7 cellular contexts compared by ENCODE assay signal in the genomic region with DNA sequence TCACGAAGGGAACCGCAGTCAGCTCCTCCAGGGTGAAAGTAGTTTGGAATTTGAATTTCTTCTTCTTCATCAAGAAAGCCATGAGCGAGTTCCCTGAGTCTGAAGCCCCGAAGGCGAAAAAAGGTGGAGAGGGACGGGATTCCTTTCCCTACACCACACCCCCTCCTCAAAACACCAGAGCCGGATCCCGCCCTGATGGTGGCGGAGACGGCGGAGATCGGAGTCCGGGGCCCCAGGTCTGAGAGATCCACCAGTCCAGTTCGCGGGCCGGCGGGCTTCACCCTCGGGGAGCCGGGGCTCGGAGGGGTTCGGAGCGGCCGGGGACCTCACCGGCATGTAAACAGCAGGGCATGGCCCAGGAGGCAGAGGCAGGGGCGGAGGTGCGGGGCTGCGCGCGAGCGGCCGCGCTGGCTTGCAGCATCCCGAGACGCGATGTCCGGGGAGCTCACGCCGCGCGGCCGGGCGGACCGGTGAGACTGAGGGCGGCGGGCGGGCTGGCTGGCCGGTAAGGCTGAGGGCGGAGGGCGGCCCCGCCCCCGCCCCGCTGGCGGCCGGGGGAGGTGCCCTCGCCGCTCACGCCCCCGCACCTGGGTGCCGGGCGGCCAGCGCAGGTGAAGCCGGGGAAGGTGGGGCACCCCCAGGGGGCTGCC. TPM values are rescaled to one million over a fixed set of nuclear protein-coding genes. Genes with fewer than 3 reads are reported as not detected.
DNase-seq lines count a peak whose midpoint lies in the region; ATAC-seq and TF ChIP-seq lines count a peak whose summit lies in the region.

No MANE protein-coding gene starts in this region.

- in situ Hi-C loops in HAP-1 (cut with MboI; ENCODE audit: low sequenced_read_pairs), result no loop called here

- H3K9me3 Mint-ChIP-seq in glutamatergic neuron (ENCODE audit: unreplicated experiment), result peaks cover 10% of the 10 kb centered on the region

- peaks cover 12% of the 10 kb centered on the region for H3K4me1 Mint-ChIP-seq in glutamatergic neuron (ENCODE audit: low read depth, unreplicated experiment)

- DNase-seq in HAP-1 (ENCODE audit: low spot score in 2 of 2) (peak in 1 of 2 experiments; percentile 56), NB4 (ENCODE audit: low read depth) (peak; percentile 47), activated gamma-delta T cell (lab: John Stamatoyannopoulos, UW) (peak; percentile 45), glutamatergic neuron (peak; percentile 56), prostate gland (ENCODE audit: low spot score) (peak; percentile 62), SK-N-DZ (ENCODE audit: low spot score) (no peak)

- intact Hi-C loops in prostate gland (cut with DNase I), result loop anchor here (5.0 kb wide), 2 partner anchors 38 to 57 kb away; no protein-coding TSS in a partner anchor

- H3K4me1 ChIP-seq in HAP-1 (peaks cover 23% of the 10 kb centered on the region), prostate gland (replicated peaks) (peaks cover 18% of the 10 kb centered on the region)

- H3K27ac ChIP-seq in prostate gland, result peak overlapping the region; percentile 80 to 92

- H3K4me3 ChIP-seq in HAP-1 (peak overlapping the region; percentile 79), NB4 (ENCODE audit: low read depth, low read length) (peak overlapping the region; percentile 55), prostate gland (peak overlapping the region; percentile 85 to 92)

- TF ChIP-seq POLR2A in NB4 (IDR thresholded peaks at IDR 0.05; ENCODE audit: extremely low read depth, insufficient read length), result no peak
- TF ChIP-seq POLR2A in prostate gland (IDR thresholded peaks at IDR 0.05), result peak; percentile 88

- peak overlapping the region; percentile 94 for H3K4me3 Mint-ChIP-seq in glutamatergic neuron (ENCODE audit: unreplicated experiment)

- no peaks in the 10 kb centered on the region for H3K36me3 Mint-ChIP-seq in glutamatergic neuron (ENCODE audit: unreplicated experiment)

- peak overlapping the region; percentile 64 for H3K27ac Mint-ChIP-seq in glutamatergic neuron (ENCODE audit: unreplicated experiment)

- ATAC-seq in GM18519 (IDR thresholded peaks at IDR 0.05; ENCODE audit: low FRiP score, unreplicated experiment), result peak; percentile 20

- TF ChIP-seq CTCF in NB4 (IDR thresholded peaks at IDR 0.05; ENCODE audit: low read depth, low read length) (no peak), glutamatergic neuron (IDR thresholded peaks at IDR 0.05; ENCODE audit: partially characterized antibody, unreplicated experiment) (no peak), prostate gland (IDR thresholded peaks at IDR 0.05) (no peak)

- H3K27me3 Mint-ChIP-seq in glutamatergic neuron (ENCODE audit: unreplicated experiment), result peaks cover 15% of the 10 kb centered on the region

- H3K27me3 ChIP-seq in HAP-1 (ENCODE audit: low read depth) (no peaks in the 10 kb centered on the region), prostate gland (replicated peaks; ENCODE audit: insufficient read depth) (no peaks in the 10 kb centered on the region)

- WGBS in prostate gland, result 2% methylated on average over 35 of the region's 62 CpGs

- H3K36me3 ChIP-seq in HAP-1 (replicated peaks) (no peaks in the 10 kb centered on the region; the same call in 1 of the 2 replicates), prostate gland (no peaks in the 10 kb centered on the region)

- H3K9me3 ChIP-seq in HAP-1, result no peaks in the 10 kb centered on the region
- H3K9me3 ChIP-seq in prostate gland, result no peaks in the 10 kb centered on the region

RNA-seq across cellular contexts. Expression of gene EEIG1, which starts 0.6 kb away (rescaled TPM):
- total RNA-seq in glutamatergic neuron (ENCODE audit: unreplicated experiment), result 15.8 TPM
- 10 to 100 TPM; 23.4 to 84.6 TPM for total RNA-seq in prostate gland
- polyA plus RNA-seq in SK-N-DZ (2014; cell fraction: cytosol; rRNA removed), result 2.7 and 3.0 TPM in 2 replicates
- 6.9 and 11.3 TPM in 2 replicates for polyA plus RNA-seq in SK-N-DZ (2014; cell fraction: nucleus; rRNA removed)

RNA-seq across cellular contexts. Expression of gene DPM2, which starts 42.5 kb away (rescaled TPM):
- 35.3 TPM for total RNA-seq in glutamatergic neuron (ENCODE audit: unreplicated experiment)
- total RNA-seq in prostate gland, result 10 to 100 TPM; 28.1 to 28.2 TPM
- polyA plus RNA-seq in SK-N-DZ (2014; cell fraction: cytosol; rRNA removed), result 52.5 and 55.6 TPM in 2 replicates
- 46.6 and 51.6 TPM in 2 replicates for polyA plus RNA-seq in SK-N-DZ (2014; cell fraction: nucleus; rRNA removed)

RNA-seq across cellular contexts. Expression of gene PIP5KL1, which starts 49.6 kb away (rescaled TPM):
- 11.9 TPM for total RNA-seq in glutamatergic neuron (ENCODE audit: unreplicated experiment)
- 10 to 100 TPM in 1 of 2 donors, 1 to 10 TPM in 1; 3.1 to 16.5 TPM for total RNA-seq in prostate gland
- polyA plus RNA-seq in SK-N-DZ (2014; cell fraction: cytosol; rRNA removed), result 2.1 and 3.6 TPM in 2 replicates
- polyA plus RNA-seq in SK-N-DZ (2014; cell fraction: nucleus; rRNA removed), result 18.2 and 18.8 TPM in 2 replicates
